ENCODE assay signal across 11 cellular contexts in the genomic region with DNA sequence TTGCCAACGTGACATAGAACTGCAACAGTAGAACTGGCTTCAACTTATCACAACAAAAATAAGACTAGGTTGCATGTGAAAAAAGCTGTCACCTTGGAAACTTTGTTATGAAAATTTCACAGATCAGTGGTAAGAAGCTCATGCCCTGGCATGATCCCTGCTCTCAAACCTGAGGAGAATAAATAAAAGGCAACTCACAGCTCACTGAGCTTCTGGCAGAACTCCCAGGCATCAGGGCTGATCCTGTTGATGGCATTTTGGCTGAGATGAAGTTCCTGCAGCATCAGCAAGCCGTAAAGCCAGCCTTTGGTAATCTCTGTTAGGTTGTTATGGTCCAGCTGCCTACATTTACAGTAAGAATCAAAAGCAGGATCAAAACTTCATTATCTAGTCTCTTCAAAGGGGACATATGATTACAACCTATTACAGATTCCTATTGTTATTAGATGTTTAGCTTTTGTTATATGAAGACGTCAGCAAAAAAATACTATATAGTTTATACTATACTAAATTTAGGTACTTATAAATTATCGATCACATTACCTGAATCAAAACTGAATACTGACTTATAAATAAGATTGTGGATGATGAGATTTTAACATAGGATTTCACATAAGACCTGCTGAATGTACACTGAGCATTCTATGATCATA. TPM values are rescaled to one million over a fixed set of nuclear protein-coding genes. Genes with fewer than 3 reads are reported as not detected.
DNase-seq lines count a peak whose midpoint lies in the region; ATAC-seq, FAIRE-seq and TF ChIP-seq lines count a peak whose summit lies in the region.
"Had no signal": no experiment of that assay in that cellular context is flagged by ENCODE, and none has a peak within 500 bp of the region (broad histone marks: within the 10 kb centered on the region; RNA-seq: fewer than 3 reads in every experiment).

No MANE protein-coding gene starts in this region.

- WGBS in K562 (ENCODE audit: insufficient coverage, low coverage, missing lambda C conversion rate): 6% methylated on average over 4 of the region's 4 CpGs

- H3K9me3 ChIP-seq in K562 (replicated peaks; ENCODE audit: control insufficient read depth, insufficient read depth, low read depth, low read length): no peaks in the 10 kb centered on the region; the same call in 1 of the 2 replicates

- no peaks in the 10 kb centered on the region for H3K79me2 ChIP-seq in K562 (ENCODE audit: control insufficient read depth, insufficient read depth, low read length)

- BruUV-seq in K562 (replicated peaks; lab: Mats Ljungman, UMichigan): no TSS peak

- ATAC-seq in Right ventricle myocardium inferior: peak; percentile 83
- no peak for ATAC-seq in K562
- ATAC-seq in GM19467 (IDR thresholded peaks at IDR 0.05; ENCODE audit: unreplicated experiment): no peak
- no peak for ATAC-seq in activated CD4-positive, alpha-beta T cell treated with anti-CD3 and anti-CD28 coated beads for 36 hours

- intact Hi-C loops in Right ventricle myocardium inferior (cut with DNase I) (no loop called here), cardiac septum (cut with DNase I) (no loop called here), K562 (cut with micrococcal nuclease) (no loop called here)
- intact Hi-C loops in activated CD4-positive, alpha-beta T cell treated with anti-CD3 and anti-CD28 coated beads for 36 hours (cut with DNase I, micrococcal nuclease): no loop called here

- TF ChIP-seq CTCF in K562 (IDR thresholded peaks at IDR 0.05 in 2 of 3, conservative IDR thresholded peaks at IDR 0.05 in 1 of 3; ENCODE audit: insufficient read depth in 2 of 3, low read depth in 1 of 3, low read length in 3 of 3): no peak

- H3K27ac ChIP-seq in K562 (ENCODE audit: extremely low read depth, low read depth, low read length): no peak overlapping the region

- H3K9me3 Mint-ChIP-seq in activated CD4-positive, alpha-beta T cell treated with anti-CD3 and anti-CD28 coated beads for 36 hours (ENCODE audit: low read depth): no peaks in the 10 kb centered on the region

- H4K20me1 ChIP-seq in K562 (replicated peaks; ENCODE audit: control insufficient read depth, insufficient read depth, low read length): no peaks in the 10 kb centered on the region

- DNase-seq in Right ventricle myocardium inferior (ENCODE audit: missing footprints): no peak
- DNase-seq in cardiac septum (ENCODE audit: low spot score): no peak
- no peak for DNase-seq in K562 (ENCODE audit: extremely low read depth in 1 of 4, low spot score in 3 of 4)
- peak; percentile 69 for DNase-seq in inferior parietal cortex (ENCODE audit: extremely low spot score)
- DNase-seq in UCSD-AML1 (lab: John Stamatoyannopoulos, UW; ENCODE audit: unreplicated experiment): no peak
- no peak for DNase-seq in activated CD4-positive, alpha-beta T cell treated with anti-CD3 and anti-CD28 coated beads for 36 hours
- no peak for DNase-seq in KG1 (lab: John Stamatoyannopoulos, UW)
- DNase-seq: KBM-7 had no signal

- H3K27me3 Mint-ChIP-seq in activated CD4-positive, alpha-beta T cell treated with anti-CD3 and anti-CD28 coated beads for 36 hours: no peaks in the 10 kb centered on the region
- H3K27me3 Mint-ChIP-seq: B cell had no signal

- POLR2A ChIA-PET in K562 (lab: Yijun Ruan, JAX): no interaction called here
- POLR2A ChIA-PET in activated CD4-positive, alpha-beta T cell treated with anti-CD3 and anti-CD28 coated beads for 36 hours (lab: Charles Lee): no interaction called here

- TF ChIP-seq EP300 in K562 (IDR thresholded peaks at IDR 0.05; ENCODE audit: low read length): no peak

- FAIRE-seq in K562 (lab: Jason Lieb, UNC): no peak
- FAIRE-seq: GM19239 had no signal

- no peak overlapping the region for H3K4me3 Mint-ChIP-seq in activated CD4-positive, alpha-beta T cell treated with anti-CD3 and anti-CD28 coated beads for 36 hours
- H3K4me3 Mint-ChIP-seq: B cell had no signal

- H3K4me2 ChIP-seq in K562 (ENCODE audit: insufficient read depth, low read length): no peak overlapping the region

- CTCF ChIA-PET in K562 (lab: Yijun Ruan, JAX; ENCODE audit: low intra/inter-chr PET ratio): no interaction called here
- CTCF ChIA-PET in activated CD4-positive, alpha-beta T cell treated with anti-CD3 and anti-CD28 coated beads for 36 hours (lab: Charles Lee): no interaction called here

- H3K4me1 Mint-ChIP-seq in activated CD4-positive, alpha-beta T cell treated with anti-CD3 and anti-CD28 coated beads for 36 hours: no peaks in the 10 kb centered on the region
- H3K4me1 Mint-ChIP-seq: B cell had no signal

- TF ChIP-seq RAD21 in K562 (CRISPR knock-in tag; conservative IDR thresholded peaks at IDR 0.05 in 1 of 2, IDR thresholded peaks at IDR 0.05 in 1 of 2): no peak

- no peaks in the 10 kb centered on the region for H3K9me1 ChIP-seq in K562 (ENCODE audit: control insufficient read depth, insufficient read depth, low read length)

- H3K4me3 ChIP-seq in K562: no peak overlapping the region

- no peak overlapping the region for H2AFZ ChIP-seq in K562 (ENCODE audit: low read depth, low read length)

- TF ChIP-seq POLR2A in K562 (conservative IDR thresholded peaks at IDR 0.05): no peak

- no peaks in the 10 kb centered on the region for H3K4me1 ChIP-seq in K562 (replicated peaks in 1 of 2; ENCODE audit: control insufficient read depth in 2 of 2, insufficient read depth in 2 of 2, low read length in 2 of 2)

- H3K27ac Mint-ChIP-seq in activated CD4-positive, alpha-beta T cell treated with anti-CD3 and anti-CD28 coated beads for 36 hours: no peak overlapping the region
- H3K27ac Mint-ChIP-seq: B cell had no signal

- H3K36me3 Mint-ChIP-seq in activated CD4-positive, alpha-beta T cell treated with anti-CD3 and anti-CD28 coated beads for 36 hours (ENCODE audit: low read depth): no peaks in the 10 kb centered on the region

- no peaks in the 10 kb centered on the region for H3K36me3 ChIP-seq in K562 (ENCODE audit: control insufficient read depth, insufficient read depth, low read length)

- H3K27me3 ChIP-seq in K562 (ENCODE audit: control insufficient read depth in 2 of 2, insufficient read depth in 2 of 2, low read length in 2 of 2): no peaks in the 10 kb centered on the region

- no peak overlapping the region for H3K9ac ChIP-seq in K562 (ENCODE audit: insufficient read depth in 1 of 2, low read depth in 2 of 2, low read length in 2 of 2)

- in situ Hi-C loops in K562 (cut with MboI): no loop called here

TF ChIP-seq in K562, 482 proteins besides CTCF, POLR2A, EP300 and RAD21 (continues in another document):
- TF ChIP-seq U2AF2 (optimal IDR thresholded peaks at IDR 0.05; ENCODE audit: low read depth, low read length): no peak

RNA-seq across cellular contexts. Expression of gene LRIG3, which starts 32.0 kb away (rescaled TPM):
- 3.8 TPM for total RNA-seq in Right ventricle myocardium inferior
- total RNA-seq in cardiac septum: 6.1 TPM
- total RNA-seq in K562 (2011; cell fraction: chromatin; rRNA removed; ENCODE audit: low replicate concordance): not detected in 2 replicates
- total RNA-seq in K562 (2011; cell fraction: nucleolus; rRNA removed): not detected in 2 replicates
- total RNA-seq in K562 (2011; cell fraction: nucleoplasm; rRNA removed): 0.61 TPM in 1 of 2 replicates, not detected in the other
- total RNA-seq in K562 (2014; rRNA removed): not detected in 2 replicates
- total RNA-seq in K562 (2014; rRNA removed; fragmentation: Illumina TruSeq; extraction: Trizol): not detected in 2 replicates
- total RNA-seq in K562 (2015; rRNA removed; fragmentation: Illumina TruSeq; extraction: Trizol): not detected in 2 replicates
- total RNA-seq in K562 (2021): 0.13 TPM in 1 of 2 replicates, not detected in the other
- 0.18 TPM in 1 of 2 replicates, not detected in the other for polyA plus RNA-seq in K562 (2011; rRNA removed)
- 0.07 TPM in 1 of 2 replicates, not detected in the other for polyA plus RNA-seq in K562 (2011; cell fraction: cytosol; rRNA removed)
- polyA plus RNA-seq in K562 (2011; cell fraction: nucleus; rRNA removed): 0.18 TPM in 1 of 2 replicates, not detected in the other
- polyA plus RNA-seq in K562 (2012): not detected in 2 replicates
- not detected in 2 replicates for polyA plus RNA-seq in K562 (2014; fragmentation: Illumina TruSeq; extraction: Trizol)
- polyA plus RNA-seq in K562 (2014; fragmentation: Nextera tagmentation; extraction: Ambion mirVana): not detected
- polyA plus RNA-seq in K562 (2014; rRNA removed): not detected in 2 replicates
- 0.36 and 0.77 TPM in 2 replicates for polyA minus RNA-seq in K562 (2011; rRNA and poly(A)+ RNA removed)
- polyA minus RNA-seq in K562 (2011; cell fraction: cytosol; rRNA and poly(A)+ RNA removed): 0.48 TPM in 1 of 2 replicates, not detected in the other
- polyA minus RNA-seq in K562 (2011; cell fraction: nucleus; rRNA and poly(A)+ RNA removed): 0.67 TPM in 1 of 2 replicates, not detected in the other
- under 1 TPM; 0.09 to 0.14 TPM for total RNA-seq in activated CD4-positive, alpha-beta T cell treated with anti-CD3 and anti-CD28 coated beads for 36 hours
- total RNA-seq: B cell had no signal
